1 cellular context compared by ENCODE assay signal in the genomic region with DNA sequence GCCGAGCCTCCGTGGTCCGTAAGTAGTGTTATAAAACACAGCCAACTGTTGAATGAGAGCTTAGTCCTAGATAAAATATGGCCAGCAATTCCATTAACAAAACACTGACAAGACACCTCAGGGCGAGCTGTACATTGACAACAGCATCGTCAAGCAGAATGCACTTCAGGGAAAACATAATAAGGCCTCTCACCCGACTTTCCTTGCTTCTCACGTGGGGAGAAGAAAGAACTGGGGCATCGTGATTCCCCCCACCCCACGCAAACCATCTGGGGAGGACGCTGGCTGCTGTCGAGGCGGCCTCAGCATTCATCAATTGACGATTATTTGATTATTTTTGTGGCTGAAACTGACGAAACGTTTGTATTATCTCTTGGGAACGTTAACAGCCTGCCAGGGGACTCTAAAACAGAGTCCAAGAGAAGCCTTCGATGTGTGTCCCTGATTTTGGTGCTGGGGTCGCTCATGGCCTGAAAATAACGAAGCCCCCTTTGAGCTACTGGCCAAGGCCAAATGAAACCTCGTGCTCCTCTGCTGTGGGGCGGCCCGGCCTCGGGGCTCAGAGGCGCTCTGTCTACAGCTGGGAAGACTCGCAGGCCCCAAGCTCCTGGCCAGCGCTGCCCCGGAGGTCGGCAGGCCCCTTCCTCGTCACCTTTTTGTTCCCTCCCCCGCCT.
TF ChIP-seq lines count a peak whose summit lies in the region.

No MANE protein-coding gene starts in this region.

TF ChIP-seq in GM23338, 12 proteins besides CTCF, POLR2A, EP300 and RAD21:
- TF ChIP-seq CREB1 (CRISPR knock-in tag; IDR thresholded peaks at IDR 0.05; ENCODE audit: low read depth) (no peak), NANOG (IDR thresholded peaks at IDR 0.05; ENCODE audit: borderline replicate concordance) (no peak), POLR2AphosphoS5 (IDR thresholded peaks at IDR 0.05; ENCODE audit: low read depth) (no peak)
- TF ChIP-seq, protein P1, sequence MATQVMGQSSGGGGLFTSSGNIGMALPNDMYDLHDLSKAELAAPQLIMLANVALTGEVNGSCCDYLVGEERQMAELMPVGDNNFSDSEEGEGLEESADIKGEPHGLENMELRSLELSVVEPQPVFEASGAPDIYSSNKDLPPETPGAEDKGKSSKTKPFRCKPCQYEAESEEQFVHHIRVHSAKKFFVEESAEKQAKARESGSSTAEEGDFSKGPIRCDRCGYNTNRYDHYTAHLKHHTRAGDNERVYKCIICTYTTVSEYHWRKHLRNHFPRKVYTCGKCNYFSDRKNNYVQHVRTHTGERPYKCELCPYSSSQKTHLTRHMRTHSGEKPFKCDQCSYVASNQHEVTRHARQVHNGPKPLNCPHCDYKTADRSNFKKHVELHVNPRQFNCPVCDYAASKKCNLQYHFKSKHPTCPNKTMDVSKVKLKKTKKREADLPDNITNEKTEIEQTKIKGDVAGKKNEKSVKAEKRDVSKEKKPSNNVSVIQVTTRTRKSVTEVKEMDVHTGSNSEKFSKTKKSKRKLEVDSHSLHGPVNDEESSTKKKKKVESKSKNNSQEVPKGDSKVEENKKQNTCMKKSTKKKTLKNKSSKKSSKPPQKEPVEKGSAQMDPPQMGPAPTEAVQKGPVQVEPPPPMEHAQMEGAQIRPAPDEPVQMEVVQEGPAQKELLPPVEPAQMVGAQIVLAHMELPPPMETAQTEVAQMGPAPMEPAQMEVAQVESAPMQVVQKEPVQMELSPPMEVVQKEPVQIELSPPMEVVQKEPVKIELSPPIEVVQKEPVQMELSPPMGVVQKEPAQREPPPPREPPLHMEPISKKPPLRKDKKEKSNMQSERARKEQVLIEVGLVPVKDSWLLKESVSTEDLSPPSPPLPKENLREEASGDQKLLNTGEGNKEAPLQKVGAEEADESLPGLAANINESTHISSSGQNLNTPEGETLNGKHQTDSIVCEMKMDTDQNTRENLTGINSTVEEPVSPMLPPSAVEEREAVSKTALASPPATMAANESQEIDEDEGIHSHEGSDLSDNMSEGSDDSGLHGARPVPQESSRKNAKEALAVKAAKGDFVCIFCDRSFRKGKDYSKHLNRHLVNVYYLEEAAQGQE (IDR thresholded peaks at IDR 0.05; ENCODE audit: unreplicated experiment), result no peak
- TF ChIP-seq, protein P2, sequence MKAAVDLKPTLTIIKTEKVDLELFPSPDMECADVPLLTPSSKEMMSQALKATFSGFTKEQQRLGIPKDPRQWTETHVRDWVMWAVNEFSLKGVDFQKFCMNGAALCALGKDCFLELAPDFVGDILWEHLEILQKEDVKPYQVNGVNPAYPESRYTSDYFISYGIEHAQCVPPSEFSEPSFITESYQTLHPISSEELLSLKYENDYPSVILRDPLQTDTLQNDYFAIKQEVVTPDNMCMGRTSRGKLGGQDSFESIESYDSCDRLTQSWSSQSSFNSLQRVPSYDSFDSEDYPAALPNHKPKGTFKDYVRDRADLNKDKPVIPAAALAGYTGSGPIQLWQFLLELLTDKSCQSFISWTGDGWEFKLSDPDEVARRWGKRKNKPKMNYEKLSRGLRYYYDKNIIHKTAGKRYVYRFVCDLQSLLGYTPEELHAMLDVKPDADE (IDR thresholded peaks at IDR 0.05), result no peak
TF ChIP-seq in GM23338: peak in this region for 0.
